1 cellular context compared by ENCODE assay signal in genomic region chr13:49240017-49240416, GRCh38.
TF ChIP-seq lines count a peak whose summit lies in the region.

No MANE protein-coding gene starts in this region.

TF ChIP-seq in GM12878, 131 proteins besides CTCF, POLR2A, EP300 and RAD21:
- TF ChIP-seq CEBPZ (IDR thresholded peaks at IDR 0.05; ENCODE audit: low read depth, low read length) (no peak), PAX8 (IDR thresholded peaks at IDR 0.05) (no peak), SMC3 (IDR thresholded peaks at IDR 0.05; ENCODE audit: borderline replicate concordance, low read length) (peak; percentile 41; the same call in 1 of the 2 replicates), ZSCAN29 (IDR thresholded peaks at IDR 0.05) (no peak), IKZF2 (IDR thresholded peaks at IDR 0.05) (no peak), TCF7 (IDR thresholded peaks at IDR 0.05; ENCODE audit: borderline replicate concordance) (no peak)
